Comparison of ENCODE assay signal across 14 cellular contexts in the genomic region with DNA sequence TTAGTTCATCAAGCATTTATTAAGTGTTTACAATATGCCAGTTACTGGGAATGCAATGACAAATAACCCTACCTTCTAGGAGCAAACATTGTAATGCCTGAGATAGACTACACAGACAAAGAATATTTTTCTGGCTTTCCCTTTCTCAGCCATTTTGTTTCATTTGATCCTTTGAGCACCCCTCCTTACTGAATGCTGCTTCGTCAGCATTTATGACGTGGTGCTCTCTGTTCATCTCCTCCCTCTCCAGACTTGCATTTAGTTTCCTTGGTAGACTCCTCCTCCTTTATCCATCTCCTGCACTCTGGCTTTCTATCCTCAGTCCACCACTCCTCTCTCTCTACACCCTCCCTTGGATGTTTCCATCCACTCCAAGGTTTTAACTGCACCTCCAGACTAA.
DNase-seq lines count a peak whose midpoint lies in the region; TF ChIP-seq lines count a peak whose summit lies in the region.
"Had no signal": no experiment of that assay in that cellular context is flagged by ENCODE, and none has a peak within 500 bp of the region (broad histone marks: within the 10 kb centered on the region; RNA-seq: fewer than 3 reads in every experiment).

No MANE protein-coding gene starts in this region.

- DNase-seq in NCI-H748 (lab: John Stamatoyannopoulos, UW; ENCODE audit: unreplicated experiment) (peak; percentile 36), NCI-H748 treated with DMSO at 0.1 percent for 48 hours (lab: John Stamatoyannopoulos, UW) (no peak), NCI-H2227 treated with DMSO at 0.1 percent for 48 hours (lab: John Stamatoyannopoulos, UW) (peak; percentile 49), endothelial cell (ENCODE audit: low spot score) (no peak), retina (peak; percentile 34), mesenteric fat pad (ENCODE audit: low spot score) (no peak)
- DNase-seq in activated CD4-positive, alpha-beta T cell treated with anti-CD3 and anti-CD28 coated beads for 48 hours, result no peak
- DNase-seq: CD8-positive, alpha-beta T cell; DMS53; MM.1S; NCI-H1092; NCI-H1694 treated with DMSO at 0.1 percent for 48 hours; NCI-H446; SW 1271 had no signal

- TF ChIP-seq CTCF in endothelial cell (IDR thresholded peaks at IDR 0.05; ENCODE audit: unreplicated experiment), result no peak

- H3K27ac Mint-ChIP-seq in endothelial cell (ENCODE audit: unreplicated experiment), result peak overlapping the region; percentile 44
- H3K27ac Mint-ChIP-seq: CD8-positive, alpha-beta T cell had no signal

- peaks cover 21% of the 10 kb centered on the region for H3K4me1 Mint-ChIP-seq in endothelial cell (ENCODE audit: unreplicated experiment)

- no peak overlapping the region for H3K4me3 Mint-ChIP-seq in endothelial cell (ENCODE audit: unreplicated experiment)
- H3K4me3 Mint-ChIP-seq: CD8-positive, alpha-beta T cell had no signal

- H3K9me3 Mint-ChIP-seq in endothelial cell (ENCODE audit: unreplicated experiment), result peaks cover 5% of the 10 kb centered on the region
- H3K9me3 Mint-ChIP-seq: CD8-positive, alpha-beta T cell had no signal

- peaks cover 4% of the 10 kb centered on the region for H3K27me3 Mint-ChIP-seq in endothelial cell (ENCODE audit: unreplicated experiment)

- H3K36me3 Mint-ChIP-seq in endothelial cell (ENCODE audit: low read depth, unreplicated experiment), result no peaks in the 10 kb centered on the region
- H3K36me3 Mint-ChIP-seq: CD8-positive, alpha-beta T cell had no signal

Comparison
In these comparisons a context has a peak if more than half of its experiments do, and no peak if none do; other contexts are left out.
1. DNase-seq: peak in NCI-H748 (single experiment), NCI-H2227 treated with DMSO at 0.1 percent for 48 hours (single experiment) and retina (single experiment); none in NCI-H748 treated with DMSO at 0.1 percent for 48 hours (single experiment), endothelial cell (single experiment), mesenteric fat pad (single experiment) and activated CD4-positive, alpha-beta T cell treated with anti-CD3 and anti-CD28 coated beads for 48 hours (single experiment).